ENCODE assay signal across 10 cellular contexts in genomic region chr5:125326114-125326513, GRCh38.
DNase-seq lines count a peak whose midpoint lies in the region; ATAC-seq and TF ChIP-seq lines count a peak whose summit lies in the region.
"Had no signal": no experiment of that assay in that cellular context is flagged by ENCODE, and none has a peak within 500 bp of the region (broad histone marks: within the 10 kb centered on the region; RNA-seq: fewer than 3 reads in every experiment).

No MANE protein-coding gene starts in this region.

- H3K27ac ChIP-seq in MM.1S (ENCODE audit: low read length): no peak overlapping the region

- no peaks in the 10 kb centered on the region for H3F3A ChIP-seq in MM.1S (ENCODE audit: insufficient read depth, low read length)

- no peak overlapping the region for H3K9ac ChIP-seq in MM.1S (ENCODE audit: low read length)

- H3K4me2 ChIP-seq in MM.1S (ENCODE audit: low read depth, low read length): no peak overlapping the region

- TF ChIP-seq CTCF in BE2C (IDR thresholded peaks at IDR 0.05; ENCODE audit: low read depth, low read length) (no peak), MM.1S (IDR thresholded peaks at IDR 0.05; ENCODE audit: low read length) (no peak)

- no peak for ATAC-seq in GM21360 (IDR thresholded peaks at IDR 0.05; ENCODE audit: unreplicated experiment)
- ATAC-seq in GM18505 (IDR thresholded peaks at IDR 0.05; ENCODE audit: unreplicated experiment): no peak
- ATAC-seq in GM18873 (IDR thresholded peaks at IDR 0.05; ENCODE audit: low FRiP score, unreplicated experiment): no peak

- H3K36me3 ChIP-seq in BE2C (no peaks in the 10 kb centered on the region), MM.1S (replicated peaks; ENCODE audit: insufficient read depth, low read length) (no peaks in the 10 kb centered on the region)

- TF ChIP-seq POLR2A in GM18505 (IDR thresholded peaks at IDR 0.05; ENCODE audit: borderline replicate concordance, extremely low read depth, insufficient read depth, insufficient read length): no peak

- H3K9me3 ChIP-seq in BE2C (no peaks in the 10 kb centered on the region), MM.1S (replicated peaks; ENCODE audit: insufficient read depth, low read length) (no peaks in the 10 kb centered on the region)

- H3K4me3 ChIP-seq in BE2C (ENCODE audit: low read depth, low read length) (peak overlapping the region; percentile 3; the same call in 1 of the 2 replicates), MM.1S (ENCODE audit: low read length) (no peak overlapping the region)

- DNase-seq in BE2C (peak; percentile 89), LHCN-M2 (ENCODE audit: low read depth) (peak; percentile 85), SHP77 treated with DMSO at 0.1 percent for 48 hours (lab: John Stamatoyannopoulos, UW) (peak; percentile 99), hepatic stellate cell (ENCODE audit: low spot score) (peak; percentile 28), MM.1S (no peak)
- DNase-seq: activated naive CD4-positive, alpha-beta T cell treated with anti-CD3 and anti-CD28 coated beads, Interleukin-2, amount 10 ng/mL, durations not matched to agents 7 days and 5 days; GF-D8 had no signal

- no peaks in the 10 kb centered on the region for H4K20me1 ChIP-seq in MM.1S (ENCODE audit: insufficient read depth, low read length)

- H2AFZ ChIP-seq in MM.1S (ENCODE audit: low read length): no peak overlapping the region

- H3K4me1 ChIP-seq in BE2C: peaks cover 11% of the 10 kb centered on the region; the same call in 1 of the 2 replicates
- peaks cover 14% of the 10 kb centered on the region for H3K4me1 ChIP-seq in MM.1S (ENCODE audit: low read length)

- no peaks in the 10 kb centered on the region for H3K79me2 ChIP-seq in MM.1S (ENCODE audit: low read length)

- H3K27me3 ChIP-seq in BE2C (no peaks in the 10 kb centered on the region), MM.1S (replicated peaks; ENCODE audit: insufficient read depth, low read length) (no peaks in the 10 kb centered on the region)

- no peaks in the 10 kb centered on the region for H3K9me2 ChIP-seq in MM.1S (replicated peaks; ENCODE audit: insufficient read depth, low read length)
